In genomic region chr22:18073927-18074326, GRCh38 we compare ENCODE assay signal across 1 cellular context. TPM values are rescaled to one million over a fixed set of nuclear protein-coding genes. Genes with fewer than 3 reads are reported as not detected.
"Had no signal": no experiment of that assay in that cellular context is flagged by ENCODE, and none has a peak within 500 bp of the region (broad histone marks: within the 10 kb centered on the region; RNA-seq: fewer than 3 reads in every experiment).

No MANE protein-coding gene starts in this region.

RNA-seq across cellular contexts. Expression of gene TUBA8, which starts 36.7 kb away (rescaled TPM):
- total RNA-seq: ascending aorta had no signal
